Comparison of ENCODE assay signal across 8 cellular contexts in the genomic region with DNA sequence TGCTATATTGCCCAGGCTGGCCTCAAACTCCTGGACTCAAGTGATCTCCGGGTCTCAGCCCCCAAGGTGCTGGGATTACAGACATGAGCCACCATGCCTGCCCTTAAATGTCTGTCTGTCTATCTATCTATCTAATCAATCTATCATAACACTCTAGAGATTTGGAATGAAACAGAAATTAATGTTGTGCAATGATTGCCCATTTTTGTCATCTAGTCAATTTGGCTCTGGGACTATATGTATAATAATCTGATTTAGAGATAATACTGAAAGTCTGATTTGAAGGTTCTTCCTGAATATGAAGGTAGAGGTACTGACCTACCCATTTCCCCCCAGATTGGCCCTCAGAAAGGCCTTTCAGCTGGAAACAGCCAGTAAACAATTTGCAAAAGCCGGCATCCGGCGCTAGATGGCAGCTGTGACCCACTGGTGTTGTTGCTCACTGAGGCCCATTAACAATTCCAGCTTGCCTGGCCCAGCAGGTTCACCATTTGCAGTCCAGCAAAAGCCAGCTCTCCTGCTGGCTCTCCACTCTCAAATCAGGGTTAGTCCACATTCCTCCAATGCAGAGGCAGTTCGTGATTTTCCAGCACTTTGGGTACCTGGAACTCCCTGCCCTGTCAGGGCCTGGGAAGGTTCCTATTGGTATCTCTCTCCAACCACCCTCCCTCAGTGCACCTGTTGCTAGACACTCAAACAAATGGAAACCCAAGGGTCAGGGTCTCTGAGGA. TPM values are rescaled to one million over a fixed set of nuclear protein-coding genes. Genes with fewer than 3 reads are reported as not detected.
A peak's percentile ranks its signal among the peaks of the same experiment; 100 is the strongest.
DNase-seq lines count a peak whose midpoint lies in the region; ATAC-seq and TF ChIP-seq lines count a peak whose summit lies in the region.

No MANE protein-coding gene starts in this region.

- intact Hi-C loops in Caco-2 (cut with micrococcal nuclease; ENCODE audit: unreplicated experiment) = loop anchor here (1.0 to 10.0 kb wide), 6 partner anchors 55 to 1311 kb away; partner anchors contain the start of gene NETO2
- intact Hi-C loops in right lobe of liver (cut with DNase I) = loop anchor here in 1 of 2 donors (5.0 kb wide), 2 partner anchors 53 to 68 kb away; no protein-coding TSS in a partner anchor

- TF ChIP-seq POLR2A in right lobe of liver (IDR thresholded peaks at IDR 0.05) = no peak

- H3K27ac Mint-ChIP-seq in Caco-2 (ENCODE audit: unreplicated experiment) = no peak overlapping the region
- no peak overlapping the region for H3K27ac Mint-ChIP-seq in activated CD4-positive, alpha-beta T cell treated with anti-CD3 and anti-CD28 coated beads, Interleukin-2, amount 10 ng/mL, durations not matched to agents 7 days and 5 days

- peak; percentile 83 to 87 for TF ChIP-seq CTCF in Caco-2 (IDR thresholded peaks at IDR 0.05; ENCODE audit: insufficient read depth in 1 of 2, low read depth in 1 of 2, low read length in 1 of 2, severe bottlenecking in 1 of 2, unreplicated experiment in 1 of 2)
- peak; percentile 77 to 84 (median 83) for TF ChIP-seq CTCF in right lobe of liver (IDR thresholded peaks at IDR 0.05)

- H3K27me3 Mint-ChIP-seq in Caco-2 (ENCODE audit: insufficient read depth, unreplicated experiment) = no peaks in the 10 kb centered on the region
- no peaks in the 10 kb centered on the region for H3K27me3 Mint-ChIP-seq in activated CD4-positive, alpha-beta T cell treated with anti-CD3 and anti-CD28 coated beads, Interleukin-2, amount 10 ng/mL, durations not matched to agents 7 days and 5 days

- ATAC-seq in right lobe of liver (peak; percentile 94 to 97 (median 95)), GM18858 (IDR thresholded peaks at IDR 0.05; ENCODE audit: unreplicated experiment) (no peak)

- peaks cover 50% of the 10 kb centered on the region for H3K4me1 Mint-ChIP-seq in Caco-2 (ENCODE audit: low read depth, unreplicated experiment)
- H3K4me1 Mint-ChIP-seq in activated CD4-positive, alpha-beta T cell treated with anti-CD3 and anti-CD28 coated beads, Interleukin-2, amount 10 ng/mL, durations not matched to agents 7 days and 5 days = no peaks in the 10 kb centered on the region

- H3K9me3 Mint-ChIP-seq in Caco-2 (ENCODE audit: unreplicated experiment) = no peaks in the 10 kb centered on the region
- H3K9me3 Mint-ChIP-seq in activated CD4-positive, alpha-beta T cell treated with anti-CD3 and anti-CD28 coated beads, Interleukin-2, amount 10 ng/mL, durations not matched to agents 7 days and 5 days = no peaks in the 10 kb centered on the region

- H3K4me1 ChIP-seq in Caco-2 (peaks cover 49% of the 10 kb centered on the region), right lobe of liver (no peaks in the 10 kb centered on the region)

- CTCF ChIA-PET in Caco-2 (lab: Charles Lee) = interaction anchor here (0.7 to 2.0 kb wide), 23 partner anchors 23 to 1311 kb away, joined by 3 to 41 read pairs (median 4); partner anchors contain the start of gene GPT2
- CTCF ChIA-PET in HEK293T (lab: Yijun Ruan, JAX) = interaction anchor here (0.6 to 2.7 kb wide), 19 partner anchors 8 to 1312 kb away, joined by 3 to 28 read pairs (median 4); partner anchors contain the start of gene GPT2
- CTCF ChIA-PET in activated CD4-positive, alpha-beta T cell treated with anti-CD3 and anti-CD28 coated beads, Interleukin-2, amount 10 ng/mL, durations not matched to agents 7 days and 5 days (lab: Charles Lee) = interaction anchor here (0.6 to 2.7 kb wide), 22 partner anchors 9 to 177 kb away, joined by 3 to 14 read pairs (median 6); partner anchors contain the start of gene GPT2

- no peak overlapping the region for H3K4me3 ChIP-seq in Caco-2 (ENCODE audit: low read depth, low read length)
- H3K4me3 ChIP-seq in right lobe of liver = no peak overlapping the region

- H3K36me3 ChIP-seq in Caco-2 (ENCODE audit: control insufficient read depth, insufficient read depth, low read length) = no peaks in the 10 kb centered on the region
- no peaks in the 10 kb centered on the region for H3K36me3 ChIP-seq in right lobe of liver

- WGBS in right lobe of liver (ENCODE audit: insufficient coverage, low coverage, low lambda C conversion rate, missing lambda C conversion rate) = 0% methylated on average over 2 of the region's 5 CpGs

- H3K27ac ChIP-seq in right lobe of liver = no peak overlapping the region

- BruUV-seq in Caco-2 (replicated peaks; lab: Mats Ljungman, UMichigan) = no TSS peak

- H3K27me3 ChIP-seq in Caco-2 (replicated peaks; ENCODE audit: control insufficient read depth, insufficient read depth, low read length) = no peaks in the 10 kb centered on the region
- no peaks in the 10 kb centered on the region for H3K27me3 ChIP-seq in right lobe of liver

- DNase-seq in Caco-2 = peak; percentile 85 to 86
- peak; percentile 79 for DNase-seq in HEK293T (ENCODE audit: extremely low spot score)
- peak; percentile 44 for DNase-seq in NCI-H2227 treated with DMSO at 0.1 percent for 48 hours (lab: John Stamatoyannopoulos, UW)
- DNase-seq in activated CD4-positive, alpha-beta T cell treated with anti-CD3 and anti-CD28 coated beads, Interleukin-2, amount 10 ng/mL, durations not matched to agents 7 days and 5 days = peak; percentile 74
- peak; percentile 79 for DNase-seq in dedifferentiated amniotic fluid mesenchymal stem cell (ENCODE audit: extremely low spot score)
- peak; percentile 78 to 84 (median 82) for DNase-seq in right lobe of liver
- DNase-seq in stimulated activated CD4-positive, alpha-beta T cell treated with anti-CD3 and anti-CD28 coated beads, TNF-alpha, amount 100 ng/mL, for 4 hours (ENCODE audit: low read depth in 3 of 3) = peak; percentile 23 to 36 (median 28)

- POLR2A ChIA-PET in Caco-2 (lab: Charles Lee) = no interaction called here
- POLR2A ChIA-PET in HEK293T (lab: Yijun Ruan, JAX) = interaction anchor here (0.9 to 1.6 kb wide), 3 partner anchors 30 to 56 kb away, joined by 3 to 6 read pairs (median 4); partner anchors contain the start of gene GPT2
- POLR2A ChIA-PET in activated CD4-positive, alpha-beta T cell treated with anti-CD3 and anti-CD28 coated beads, Interleukin-2, amount 10 ng/mL, durations not matched to agents 7 days and 5 days (lab: Charles Lee) = no interaction called here

- H3K9me3 ChIP-seq in Caco-2 (no peaks in the 10 kb centered on the region), right lobe of liver (no peaks in the 10 kb centered on the region)

- H3K36me3 Mint-ChIP-seq in Caco-2 (ENCODE audit: insufficient read depth, unreplicated experiment) = no peaks in the 10 kb centered on the region
- H3K36me3 Mint-ChIP-seq in activated CD4-positive, alpha-beta T cell treated with anti-CD3 and anti-CD28 coated beads, Interleukin-2, amount 10 ng/mL, durations not matched to agents 7 days and 5 days (ENCODE audit: low read depth) = no peaks in the 10 kb centered on the region

- H3K4me3 Mint-ChIP-seq in Caco-2 (ENCODE audit: unreplicated experiment) = no peak overlapping the region
- no peak overlapping the region for H3K4me3 Mint-ChIP-seq in activated CD4-positive, alpha-beta T cell treated with anti-CD3 and anti-CD28 coated beads, Interleukin-2, amount 10 ng/mL, durations not matched to agents 7 days and 5 days

TF ChIP-seq in HEK293T, 16 proteins besides CTCF, POLR2A, EP300 and RAD21:
- TF ChIP-seq NFRKB (IDR thresholded peaks at IDR 0.05) (no peak), FOXM1 (IDR thresholded peaks at IDR 0.05; ENCODE audit: borderline replicate concordance) (no peak), SUZ12 (IDR thresholded peaks at IDR 0.05) (no peak), BHLHE40 (IDR thresholded peaks at IDR 0.05; ENCODE audit: borderline replicate concordance) (no peak)
- TF ChIP-seq, protein P1, sequence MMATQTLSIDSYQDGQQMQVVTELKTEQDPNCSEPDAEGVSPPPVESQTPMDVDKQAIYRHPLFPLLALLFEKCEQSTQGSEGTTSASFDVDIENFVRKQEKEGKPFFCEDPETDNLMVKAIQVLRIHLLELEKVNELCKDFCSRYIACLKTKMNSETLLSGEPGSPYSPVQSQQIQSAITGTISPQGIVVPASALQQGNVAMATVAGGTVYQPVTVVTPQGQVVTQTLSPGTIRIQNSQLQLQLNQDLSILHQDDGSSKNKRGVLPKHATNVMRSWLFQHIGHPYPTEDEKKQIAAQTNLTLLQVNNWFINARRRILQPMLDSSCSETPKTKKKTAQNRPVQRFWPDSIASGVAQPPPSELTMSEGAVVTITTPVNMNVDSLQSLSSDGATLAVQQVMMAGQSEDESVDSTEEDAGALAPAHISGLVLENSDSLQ (IDR thresholded peaks at IDR 0.05) = no peak

RNA-seq across cellular contexts. Expression of gene C16orf87, which starts 22.9 kb away (rescaled TPM):
- total RNA-seq in Caco-2 (2022) (11.9 and 12.1 TPM in 2 replicates), right lobe of liver (1 to 10 TPM; 5.5 to 9.8 (median 7.4) TPM)
- 10 to 100 TPM; 10.3 to 11.2 TPM for total RNA-seq in activated CD4-positive, alpha-beta T cell treated with anti-CD3 and anti-CD28 coated beads, Interleukin-2, amount 10 ng/mL, durations not matched to agents 7 days and 5 days

RNA-seq across cellular contexts. Expression of gene GPT2, which starts 30.3 kb away (rescaled TPM):
- total RNA-seq in Caco-2 (2022) (128 and 142 TPM in 2 replicates), right lobe of liver (100 to 1,000 TPM in 2 of 6 experiments, 10 to 100 TPM in 4; 30.8 to 163 (median 92.0) TPM)
- 1 to 10 TPM; 3.9 to 4.0 TPM for total RNA-seq in activated CD4-positive, alpha-beta T cell treated with anti-CD3 and anti-CD28 coated beads, Interleukin-2, amount 10 ng/mL, durations not matched to agents 7 days and 5 days

Comparison
In these comparisons a context has a peak if more than half of its experiments do, and no peak if none do; other contexts are left out.
1. DNase-seq: peak in every context shown above with its lines; median percentile 86 in Caco-2; 82 in right lobe of liver; 79 in HEK293T; 79 in dedifferentiated amniotic fluid mesenchymal stem cell; 74 in activated CD4-positive, alpha-beta T cell treated with anti-CD3 and anti-CD28 coated beads, Interleukin-2, amount 10 ng/mL, durations not matched to agents 7 days and 5 days; 44 in NCI-H2227 treated with DMSO at 0.1 percent for 48 hours; 28 in stimulated activated CD4-positive, alpha-beta T cell treated with anti-CD3 and anti-CD28 coated beads, TNF-alpha, amount 100 ng/mL, for 4 hours.
2. RNA of gene GPT2, which starts 30.3 kb away (total RNA-seq): 128 to 142 TPM in Caco-2 and 30.8 to 163 TPM in right lobe of liver; 3.9 to 4.0 TPM in activated CD4-positive, alpha-beta T cell treated with anti-CD3 and anti-CD28 coated beads, Interleukin-2, amount 10 ng/mL, durations not matched to agents 7 days and 5 days; every median in the first group is over 4 times any median in the second.